Comparison of ENCODE assay signal across 9 cellular contexts in genomic region chr3:160869825-160870224, GRCh38.
DNase-seq lines count a peak whose midpoint lies in the region; ATAC-seq, FAIRE-seq and TF ChIP-seq lines count a peak whose summit lies in the region.
"Had no signal": no experiment of that assay in that cellular context is flagged by ENCODE, and none has a peak within 500 bp of the region (broad histone marks: within the 10 kb centered on the region; RNA-seq: fewer than 3 reads in every experiment).

No MANE protein-coding gene starts in this region.

- no TSS peak for BruUV-seq in MCF 10A (replicated peaks; lab: Mats Ljungman, UMichigan)

- peak overlapping the region; percentile 59 for H3K4me3 Mint-ChIP-seq in MCF 10A (ENCODE audit: unreplicated experiment)
- H3K4me3 Mint-ChIP-seq: activated CD8-positive, alpha-beta T cell treated with anti-CD3 and anti-CD28 coated beads for 36 hours had no signal

- H3K36me3 Mint-ChIP-seq in MCF 10A (ENCODE audit: insufficient read depth, unreplicated experiment), result no peaks in the 10 kb centered on the region

- ATAC-seq in omental fat pad (ENCODE audit: low FRiP score) (no peak), GM21737 (IDR thresholded peaks at IDR 0.05; ENCODE audit: unreplicated experiment) (no peak)
- ATAC-seq: activated CD8-positive, alpha-beta T cell treated with anti-CD3 and anti-CD28 coated beads for 36 hours had no signal

- no peaks in the 10 kb centered on the region for H3K27me3 Mint-ChIP-seq in MCF 10A (ENCODE audit: insufficient read depth, unreplicated experiment)
- H3K27me3 Mint-ChIP-seq: activated CD8-positive, alpha-beta T cell treated with anti-CD3 and anti-CD28 coated beads for 36 hours had no signal

- DNase-seq in DMS79 (lab: John Stamatoyannopoulos, UW) (peak; percentile 38), NCI-H2171 (lab: John Stamatoyannopoulos, UW) (peak; percentile 65), MCF 10A (ENCODE audit: unreplicated experiment) (peak; percentile 91), mucosa of gallbladder (ENCODE audit: low spot score) (peak; percentile 22), RCC 7860 (ENCODE audit: low spot score) (no peak), posterior cingulate gyrus (no peak), omental fat pad (ENCODE audit: low spot score) (no peak)
- DNase-seq: activated CD8-positive, alpha-beta T cell treated with anti-CD3 and anti-CD28 coated beads for 36 hours had no signal

- H3K27ac Mint-ChIP-seq in MCF 10A (ENCODE audit: low read depth, unreplicated experiment), result peak overlapping the region; percentile 69
- H3K27ac Mint-ChIP-seq: activated CD8-positive, alpha-beta T cell treated with anti-CD3 and anti-CD28 coated beads for 36 hours had no signal

- CTCF ChIA-PET in MCF 10A (lab: Yijun Ruan, JAX), result interaction anchor here (0.7 to 1.8 kb wide), 2 partner anchors 50 to 366 kb away, joined by 3 to 6 read pairs; no protein-coding TSS in a partner anchor

- FAIRE-seq in RCC 7860 (lab: Jason Lieb, UNC), result no peak

- peaks cover 20% of the 10 kb centered on the region for H3K4me1 Mint-ChIP-seq in MCF 10A (ENCODE audit: insufficient read depth, unreplicated experiment)

- no peaks in the 10 kb centered on the region for H3K9me3 Mint-ChIP-seq in MCF 10A (ENCODE audit: unreplicated experiment)
- H3K9me3 Mint-ChIP-seq: activated CD8-positive, alpha-beta T cell treated with anti-CD3 and anti-CD28 coated beads for 36 hours had no signal

- intact Hi-C loops in MCF 10A (cut with micrococcal nuclease), result no loop called here
- intact Hi-C loops in posterior cingulate gyrus (cut with DNase I), result no loop called here

- POLR2A ChIA-PET in MCF 10A (lab: Yijun Ruan, JAX), result interaction anchor here (0.6 to 2.4 kb wide), 8 partner anchors 18 to 115 kb away, joined by 3 to 15 read pairs (median 4); no protein-coding TSS in a partner anchor

- TF ChIP-seq CTCF in MCF 10A (IDR thresholded peaks at IDR 0.05; ENCODE audit: unreplicated experiment) (no peak), omental fat pad (IDR thresholded peaks at IDR 0.05) (no peak)

Comparison
In these comparisons a context has a peak if more than half of its experiments do, and no peak if none do; other contexts are left out.
1. DNase-seq: peak in DMS79 (single experiment), NCI-H2171 (single experiment), MCF 10A (single experiment) and mucosa of gallbladder (single experiment); none in RCC 7860 (single experiment), posterior cingulate gyrus (0 of 10) and omental fat pad (single experiment).